7 cellular contexts compared by ENCODE assay signal in genomic region chr11:114400222-114400973, GRCh38.
DNase-seq lines count a peak whose midpoint lies in the region; ATAC-seq and TF ChIP-seq lines count a peak whose summit lies in the region.

Gene C11orf71, minus strand, starts transcription at chr11:114400511. Its CDS starts 180 bp downstream, at chr11:114400331.
Gene RBM7, plus strand, starts transcription at chr11:114400666. Its CDS starts 6 bp downstream, at chr11:114400672.

- H3K4me3 ChIP-seq in astrocyte of the spinal cord (ENCODE audit: low read depth, low read length) (peak within 1 kb of the TSS; percentile 96), retinal pigment epithelial cell (ENCODE audit: low read length) (peak within 1 kb of the TSS; percentile 84)

- DNase-seq in NCI-H2029 (lab: John Stamatoyannopoulos, UW) (peak; percentile 98), T1000 (lab: John Stamatoyannopoulos, UW) (peak; percentile 84), astrocyte of the spinal cord (ENCODE audit: low read depth, low spot score) (peak; percentile 99), hypothalamus (lab: John Stamatoyannopoulos, UW) (peak; percentile 76 to 98 (median 91)), retinal pigment epithelial cell (ENCODE audit: low read depth) (peak; percentile 94)

- no peak for TF ChIP-seq CTCF in astrocyte of the spinal cord (IDR thresholded peaks at IDR 0.05; ENCODE audit: low read depth, low read length)
- TF ChIP-seq CTCF in retinal pigment epithelial cell (conservative IDR thresholded peaks at IDR 0.05; ENCODE audit: low read depth, low read length) = peak; percentile 14

- TF ChIP-seq POLR2A in GM18505 (IDR thresholded peaks at IDR 0.05; ENCODE audit: borderline replicate concordance, extremely low read depth, insufficient read depth, insufficient read length) = peak; percentile 99

- in situ Hi-C loops in astrocyte of the spinal cord (cut with HindIII; ENCODE audit: low sequenced_read_pairs) = no loop called here

- peak; percentile 96 for ATAC-seq in GM18505 (IDR thresholded peaks at IDR 0.05; ENCODE audit: unreplicated experiment)
- ATAC-seq in HG02973 (IDR thresholded peaks at IDR 0.05; ENCODE audit: unreplicated experiment) = peak; percentile 91

Comparison
In these comparisons a context has a peak if more than half of its experiments do, and no peak if none do; other contexts are left out.
1. Peak in every context shown above with its lines: DNase-seq, ATAC-seq and H3K4me3 ChIP-seq.